ENCODE assay signal across 7 cellular contexts in the genomic region with DNA sequence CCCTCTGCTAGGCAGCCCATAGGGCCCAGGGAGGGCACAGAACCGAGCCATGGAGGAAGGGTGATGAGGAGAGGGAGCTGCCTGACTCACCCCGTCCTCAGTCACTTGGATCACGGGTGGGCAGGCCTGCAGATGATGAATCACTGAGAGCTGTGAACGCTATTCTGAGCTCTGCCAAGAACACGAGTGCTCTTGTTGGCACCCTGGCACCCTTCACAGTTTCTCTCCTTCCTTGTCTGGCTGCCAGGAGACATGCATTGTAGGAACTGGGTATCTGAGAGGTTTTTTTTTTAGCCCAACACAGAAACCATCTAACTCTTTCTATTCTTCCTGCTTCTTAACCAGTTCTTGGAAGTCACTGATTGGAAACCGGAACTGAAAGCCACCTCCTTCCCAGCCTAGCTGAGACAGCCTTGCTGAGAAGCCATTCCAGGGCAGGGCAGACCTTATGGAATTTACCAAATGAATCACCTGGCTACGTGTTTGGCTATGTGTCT.
A peak's percentile ranks its signal among the peaks of the same experiment; 100 is the strongest.
DNase-seq lines count a peak whose midpoint lies in the region; ATAC-seq and TF ChIP-seq lines count a peak whose summit lies in the region.

No MANE protein-coding gene starts in this region.

- H3K36me3 ChIP-seq in HCT116 (ENCODE audit: control insufficient read depth in 1 of 2, insufficient read depth in 2 of 2, low read length in 2 of 2) (no peaks in the 10 kb centered on the region), esophagus (ENCODE audit: control insufficient read depth in 2 of 2, insufficient read depth in 2 of 2, low read length in 1 of 2) (no peaks in the 10 kb centered on the region)
- no peaks in the 10 kb centered on the region for H3K36me3 ChIP-seq in naive thymus-derived CD4-positive, alpha-beta T cell (ENCODE audit: control insufficient read depth in 2 of 3, insufficient read depth in 3 of 3, low read length in 3 of 3)

- no peak for TF ChIP-seq CTCF in HCT116 (IDR thresholded peaks at IDR 0.05 in 2 of 3, conservative IDR thresholded peaks at IDR 0.05 in 1 of 3; ENCODE audit: borderline replicate concordance in 1 of 3, insufficient read depth in 1 of 3, low read depth in 2 of 3, low read length in 2 of 3)

- H3K36me3 Mint-ChIP-seq in naive thymus-derived CD4-positive, alpha-beta T cell: peaks cover 4 to 42% (median 26%) of the 10 kb centered on the region in 5 donors

- peak overlapping the region in 1 of 10 donors; percentile 13 for H3K4me3 Mint-ChIP-seq in naive thymus-derived CD4-positive, alpha-beta T cell

- no peaks in the 10 kb centered on the region for H3K9me2 ChIP-seq in HCT116 (ENCODE audit: insufficient read depth)

- POLR2A ChIA-PET in HCT116 (lab: Charles Lee): no interaction called here
- POLR2A ChIA-PET in naive thymus-derived CD4-positive, alpha-beta T cell (lab: Charles Lee): no interaction called here

- no peaks in the 10 kb centered on the region for H3K9me3 ChIP-seq in HCT116 (ENCODE audit: control insufficient read depth in 1 of 2, insufficient read depth in 1 of 2, low read depth in 1 of 2, low read length in 2 of 2)
- H3K9me3 ChIP-seq in esophagus (ENCODE audit: control insufficient read depth in 2 of 2, insufficient read depth in 1 of 2, low read depth in 1 of 2, low read length in 1 of 2): no peaks in the 10 kb centered on the region
- peaks cover 0 to 8% (median 0%) of the 10 kb centered on the region in 3 experiments for H3K9me3 ChIP-seq in naive thymus-derived CD4-positive, alpha-beta T cell (ENCODE audit: control insufficient read depth in 2 of 3, low read length in 3 of 3)

- H4K20me1 ChIP-seq in HCT116 (ENCODE audit: insufficient read depth): no peaks in the 10 kb centered on the region

- CTCF ChIA-PET in HCT116 (lab: Charles Lee): interaction anchor here (0.7 kb wide), 1 partner anchor 9 kb away, joined by 3 read pairs; no protein-coding TSS in a partner anchor
- CTCF ChIA-PET in naive thymus-derived CD4-positive, alpha-beta T cell (lab: Charles Lee): interaction anchor here (0.5 to 0.6 kb wide), 2 partner anchors 23 to 879 kb away, joined by 3 to 8 read pairs; no protein-coding TSS in a partner anchor

- 11 to 17% methylated on average over 7 of the region's 7 CpGs for WGBS in esophagus, 2 donors

- ATAC-seq in HCT116 (peak; percentile 76), GM18498 (IDR thresholded peaks at IDR 0.05; ENCODE audit: unreplicated experiment) (no peak)
- ATAC-seq in naive thymus-derived CD4-positive, alpha-beta T cell: peak; percentile 85

- peak; percentile 19 for DNase-seq in HCT116 (ENCODE audit: low read depth, low spot score)
- peak; percentile 61 for DNase-seq in RPMI7951 (ENCODE audit: low read depth)
- DNase-seq in naive thymus-derived CD4-positive, alpha-beta T cell: peak in 1 of 9 donors; percentile 32
- DNase-seq in NCI-H2171 (lab: John Stamatoyannopoulos, UW): no peak
- no peak for DNase-seq in SW 1271 (lab: John Stamatoyannopoulos, UW)

- H3K4me1 Mint-ChIP-seq in naive thymus-derived CD4-positive, alpha-beta T cell: peaks cover 0 to 43% (median 4%) of the 10 kb centered on the region in 7 donors

- H3K4me1 ChIP-seq in HCT116 (ENCODE audit: control insufficient read depth in 1 of 2, insufficient read depth in 2 of 2, low read length in 2 of 2) (peaks cover 0 to 22% of the 10 kb centered on the region in 2 experiments; a peak in 2 of 4 replicates), esophagus (ENCODE audit: control insufficient read depth in 2 of 2, insufficient read depth in 2 of 2, low read length in 1 of 2) (peaks cover 0 to 2% of the 10 kb centered on the region in 2 donors)
- H3K4me1 ChIP-seq in naive thymus-derived CD4-positive, alpha-beta T cell (ENCODE audit: control insufficient read depth in 2 of 2, insufficient read depth in 2 of 2, low read length in 2 of 2): no peaks in the 10 kb centered on the region

- peaks cover 0 to 25% (median 12%) of the 10 kb centered on the region in 11 donors for H3K9me3 Mint-ChIP-seq in naive thymus-derived CD4-positive, alpha-beta T cell

- peak overlapping the region; percentile 67 for H3K4me2 ChIP-seq in HCT116 (ENCODE audit: low read length)

- BruUV-seq in HCT116 (replicated peaks; lab: Mats Ljungman, UMichigan): no TSS peak

- intact Hi-C loops in HCT116 (cut with micrococcal nuclease): no loop called here
- intact Hi-C loops in naive thymus-derived CD4-positive, alpha-beta T cell (cut with micrococcal nuclease): no loop called here

- no peak for TF ChIP-seq RAD21 in HCT116 (IDR thresholded peaks at IDR 0.05; ENCODE audit: low read depth)

- RAD21 ChIA-PET in HCT116 (lab: Charles Lee; ENCODE audit: low non-redundant PET in 1 of 2, low total read pairs in 2 of 2, uncharacterized antibody in 2 of 2, unreplicated experiment in 2 of 2): no interaction called here

- H2AFZ ChIP-seq in HCT116 (ENCODE audit: low read depth, low read length, poor library complexity, severe bottlenecking): no peak overlapping the region

- H3K27me3 Mint-ChIP-seq in naive thymus-derived CD4-positive, alpha-beta T cell: peaks cover 0 to 4% (median 0%) of the 10 kb centered on the region in 5 donors

- H3K27ac ChIP-seq in HCT116 (ENCODE audit: low read depth, low read length) (peak overlapping the region; percentile 25; the same call in 1 of the 2 replicates), esophagus (ENCODE audit: low read depth in 2 of 2, low read length in 1 of 2) (peak overlapping the region; percentile 92)
- no peak overlapping the region for H3K27ac ChIP-seq in naive thymus-derived CD4-positive, alpha-beta T cell (ENCODE audit: low read depth, low read length)

- peak overlapping the region in 2 of 9 donors; percentile 28 to 43 for H3K27ac Mint-ChIP-seq in naive thymus-derived CD4-positive, alpha-beta T cell

- H3K4me3 ChIP-seq in HCT116 (replicated peaks in 1 of 2; ENCODE audit: low read depth in 1 of 2, low read length in 2 of 2): no peak overlapping the region; a peak in 1 of 4 replicates
- peak overlapping the region; percentile 13 to 29 for H3K4me3 ChIP-seq in esophagus (ENCODE audit: low read depth in 1 of 2, low read length in 2 of 2)
- no peak overlapping the region for H3K4me3 ChIP-seq in naive thymus-derived CD4-positive, alpha-beta T cell (ENCODE audit: low read length)

- H3K9ac ChIP-seq in HCT116 (ENCODE audit: low read length): peak overlapping the region; percentile 21; the same call in 1 of the 2 replicates

- no peaks in the 10 kb centered on the region for H3K27me3 ChIP-seq in HCT116 (ENCODE audit: insufficient read depth, low read length)
- H3K27me3 ChIP-seq in esophagus (ENCODE audit: control insufficient read depth in 1 of 2, insufficient read depth in 2 of 2, low read length in 2 of 2): no peaks in the 10 kb centered on the region
- H3K27me3 ChIP-seq in naive thymus-derived CD4-positive, alpha-beta T cell (ENCODE audit: control insufficient read depth in 2 of 2, insufficient read depth in 2 of 2, low read length in 2 of 2): no peaks in the 10 kb centered on the region

- no peak for TF ChIP-seq POLR2A in HCT116 (IDR thresholded peaks at IDR 0.05; ENCODE audit: borderline replicate concordance, extremely low read depth, insufficient read depth, insufficient read length)

- no peaks in the 10 kb centered on the region for H3K79me2 ChIP-seq in HCT116 (ENCODE audit: insufficient read depth, low read length)

TF ChIP-seq in HCT116, 20 proteins besides CTCF, POLR2A, EP300 and RAD21 (continues in another document):
- TF ChIP-seq POLR2AphosphoS5 (IDR thresholded peaks at IDR 0.05; ENCODE audit: low read depth, low read length) (no peak), ZFX (IDR thresholded peaks at IDR 0.05) (no peak), SIN3A (IDR thresholded peaks at IDR 0.05; ENCODE audit: low read depth) (no peak), YY1 (IDR thresholded peaks at IDR 0.05; ENCODE audit: extremely low read depth, insufficient replicate concordance, low read depth, low read length) (no peak), CEBPB (IDR thresholded peaks at IDR 0.05; ENCODE audit: low read depth) (no peak), CBX3 (IDR thresholded peaks at IDR 0.05; ENCODE audit: low read depth) (0 out of 2 replicates have a peak, but pooled peaks have one; percentile 31), JUND (IDR thresholded peaks at IDR 0.05) (peak; percentile 30; the same call in 1 of the 2 replicates), TCF7L2 (IDR thresholded peaks at IDR 0.05; ENCODE audit: borderline replicate concordance, extremely low read depth, insufficient read depth, insufficient read length) (no peak), ELF1 (IDR thresholded peaks at IDR 0.05; ENCODE audit: borderline replicate concordance, low read depth) (no peak), EZH2 (IDR thresholded peaks at IDR 0.05) (no peak), EGR1 (IDR thresholded peaks at IDR 0.05; ENCODE audit: low read depth) (no peak), SP1 (IDR thresholded peaks at IDR 0.05; ENCODE audit: low read depth) (0 out of 2 replicates have a peak, but pooled peaks have one; percentile 7), EZH2phosphoT487 (IDR thresholded peaks at IDR 0.05; ENCODE audit: borderline replicate concordance) (no peak), SRF (IDR thresholded peaks at IDR 0.05; ENCODE audit: low read depth) (no peak), FOSL1 (IDR thresholded peaks at IDR 0.05; ENCODE audit: low read depth) (no peak), ZNF274 (IDR thresholded peaks at IDR 0.05; ENCODE audit: low read depth, low read length) (no peak)
- TF ChIP-seq, protein P1, sequence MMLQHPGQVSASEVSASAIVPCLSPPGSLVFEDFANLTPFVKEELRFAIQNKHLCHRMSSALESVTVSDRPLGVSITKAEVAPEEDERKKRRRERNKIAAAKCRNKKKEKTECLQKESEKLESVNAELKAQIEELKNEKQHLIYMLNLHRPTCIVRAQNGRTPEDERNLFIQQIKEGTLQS (IDR thresholded peaks at IDR 0.05): no peak
- TF ChIP-seq, protein P2, sequence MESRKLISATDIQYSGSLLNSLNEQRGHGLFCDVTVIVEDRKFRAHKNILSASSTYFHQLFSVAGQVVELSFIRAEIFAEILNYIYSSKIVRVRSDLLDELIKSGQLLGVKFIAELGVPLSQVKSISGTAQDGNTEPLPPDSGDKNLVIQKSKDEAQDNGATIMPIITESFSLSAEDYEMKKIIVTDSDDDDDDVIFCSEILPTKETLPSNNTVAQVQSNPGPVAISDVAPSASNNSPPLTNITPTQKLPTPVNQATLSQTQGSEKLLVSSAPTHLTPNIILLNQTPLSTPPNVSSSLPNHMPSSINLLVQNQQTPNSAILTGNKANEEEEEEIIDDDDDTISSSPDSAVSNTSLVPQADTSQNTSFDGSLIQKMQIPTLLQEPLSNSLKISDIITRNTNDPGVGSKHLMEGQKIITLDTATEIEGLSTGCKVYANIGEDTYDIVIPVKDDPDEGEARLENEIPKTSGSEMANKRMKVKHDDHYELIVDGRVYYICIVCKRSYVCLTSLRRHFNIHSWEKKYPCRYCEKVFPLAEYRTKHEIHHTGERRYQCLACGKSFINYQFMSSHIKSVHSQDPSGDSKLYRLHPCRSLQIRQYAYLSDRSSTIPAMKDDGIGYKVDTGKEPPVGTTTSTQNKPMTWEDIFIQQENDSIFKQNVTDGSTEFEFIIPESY (IDR thresholded peaks at IDR 0.05; ENCODE audit: extremely low read depth, insufficient replicate concordance, low read length): no peak

Comparison
In these comparisons a context has a peak if more than half of its experiments do, and no peak if none do; other contexts are left out.
1. DNase-seq: peak in HCT116 (single experiment) and RPMI7951 (single experiment); none in NCI-H2171 (single experiment) and SW 1271 (0 of 2).
2. H3K4me3 ChIP-seq: peak in esophagus (2 of 2); none in HCT116 (0 of 2) and naive thymus-derived CD4-positive, alpha-beta T cell (single experiment).